ENCODE assay signal across 9 cellular contexts in genomic region chrX:1815456-1816175, GRCh38.
"Had no signal": no experiment of that assay in that cellular context is flagged by ENCODE, and none has a peak within 500 bp of the region (broad histone marks: within the 10 kb centered on the region; RNA-seq: fewer than 3 reads in every experiment).

No MANE protein-coding gene starts in this region.

- ATAC-seq: HCT116, HepG2 had no signal

- H3K9me3 Mint-ChIP-seq: IgD-negative memory B cell had no signal

- H3K4me3 ChIP-seq: HAP-1 had no signal

- H3K27ac Mint-ChIP-seq: HFFc6, IgD-negative memory B cell had no signal

- H3K36me3 ChIP-seq: HAP-1 had no signal

- H3K4me1 Mint-ChIP-seq: IgD-negative memory B cell had no signal

- H3K27ac ChIP-seq: HL-60 had no signal

- H3K4me1 ChIP-seq: HAP-1 had no signal

- H3K4me3 Mint-ChIP-seq: HFFc6, IgD-negative memory B cell had no signal

- FAIRE-seq: H54, HepG2 had no signal

- H3K27me3 Mint-ChIP-seq: IgD-negative memory B cell had no signal

- H3K9me3 ChIP-seq: HAP-1 had no signal

- DNase-seq: GOT3, HFFc6, KBM-7 had no signal

- H3K36me3 Mint-ChIP-seq: IgD-negative memory B cell had no signal
